20 cellular contexts compared by ENCODE assay signal in genomic region chr11:93054279-93054678, GRCh38.
DNase-seq lines count a peak whose midpoint lies in the region; ATAC-seq and TF ChIP-seq lines count a peak whose summit lies in the region.
"Had no signal": no experiment of that assay in that cellular context is flagged by ENCODE, and none has a peak within 500 bp of the region (broad histone marks: within the 10 kb centered on the region; RNA-seq: fewer than 3 reads in every experiment).

No MANE protein-coding gene starts in this region.

- H3K27ac ChIP-seq in RWPE1 = no peak overlapping the region
- H3K27ac ChIP-seq: KMS-11, prostate gland, SJCRH30, skin epidermis, tibial artery had no signal

- intact Hi-C loops in sciatic nerve (cut with DNase I) = no loop called here

- H3K4me3 Mint-ChIP-seq in HFFc6 (0 out of 2 replicates have a peak overlapping the region, but pooled peaks have one; percentile 25), chondrocyte (ENCODE audit: unreplicated experiment) (no peak overlapping the region), osteocyte (ENCODE audit: unreplicated experiment) (no peak overlapping the region)
- H3K4me3 Mint-ChIP-seq: activated naive CD8-positive, alpha-beta T cell; CD8-positive, alpha-beta T cell; H9; neural crest cell; T-helper 17 cell had no signal

- peaks cover 78% of the 10 kb centered on the region for H3K4me1 Mint-ChIP-seq in HFFc6 (ENCODE audit: low read depth)
- peaks cover 65% of the 10 kb centered on the region for H3K4me1 Mint-ChIP-seq in chondrocyte (ENCODE audit: low read depth)
- H3K4me1 Mint-ChIP-seq in osteocyte (ENCODE audit: unreplicated experiment) = peaks cover 79% of the 10 kb centered on the region
- H3K4me1 Mint-ChIP-seq: T-helper 17 cell had no signal

- ATAC-seq in sciatic nerve = no peak
- ATAC-seq: CD8-positive, alpha-beta T cell; T-helper 17 cell had no signal

- DNase-seq in HFFc6 (no peak), RWPE1 (ENCODE audit: low spot score) (peak; percentile 12), chondrocyte (ENCODE audit: low spot score) (no peak), osteocyte (ENCODE audit: extremely low spot score, unreplicated experiment) (no peak), sciatic nerve (ENCODE audit: low spot score) (no peak), NCI-H1694 treated with DMSO at 0.1 percent for 48 hours (lab: John Stamatoyannopoulos, UW) (no peak)
- DNase-seq in stimulated activated CD4-positive, alpha-beta T cell treated with anti-CD3 and anti-CD28 coated beads, Interleukin-2, amount 100 ng/mL, for 24 hours = no peak
- DNase-seq: CD8-positive, alpha-beta T cell; H9; NCI-H187; SJCRH30; stimulated activated CD4-positive, alpha-beta T cell treated with anti-CD3 and anti-CD28 coated beads, Interleukin-4, amount 100 ng/mL, for 1 hour; T-helper 17 cell; tibial artery had no signal

- H3K27me3 Mint-ChIP-seq in HFFc6 (ENCODE audit: insufficient read depth) (no peaks in the 10 kb centered on the region; the same call in 1 of the 2 replicates), chondrocyte (ENCODE audit: low read depth) (no peaks in the 10 kb centered on the region), osteocyte (ENCODE audit: unreplicated experiment) (no peaks in the 10 kb centered on the region)

- no peak for TF ChIP-seq CTCF in HFFc6 (IDR thresholded peaks at IDR 0.05)
- TF ChIP-seq CTCF in RWPE1 (conservative IDR thresholded peaks at IDR 0.05; ENCODE audit: low read depth) = no peak
- no peak for TF ChIP-seq CTCF in chondrocyte (IDR thresholded peaks at IDR 0.05)
- no peak for TF ChIP-seq CTCF in osteocyte (IDR thresholded peaks at IDR 0.05)

- H3K27ac Mint-ChIP-seq in HFFc6 (peak overlapping the region; percentile 26; the same call in 1 of the 2 replicates), chondrocyte (ENCODE audit: unreplicated experiment) (peak overlapping the region; percentile 96), osteocyte (ENCODE audit: unreplicated experiment) (peak overlapping the region; percentile 93)
- H3K27ac Mint-ChIP-seq: activated naive CD8-positive, alpha-beta T cell; CD8-positive, alpha-beta T cell; H9; T-helper 17 cell had no signal

- no peaks in the 10 kb centered on the region for H3K36me3 Mint-ChIP-seq in HFFc6 (ENCODE audit: low read depth)
- H3K36me3 Mint-ChIP-seq in chondrocyte (ENCODE audit: low read depth) = no peaks in the 10 kb centered on the region
- no peaks in the 10 kb centered on the region for H3K36me3 Mint-ChIP-seq in osteocyte (ENCODE audit: unreplicated experiment)
- H3K36me3 Mint-ChIP-seq: activated naive CD8-positive, alpha-beta T cell; CD8-positive, alpha-beta T cell had no signal

- CTCF ChIA-PET in RWPE1 (lab: Yijun Ruan, JAX) = no interaction called here

- POLR2A ChIA-PET in RWPE1 (lab: Yijun Ruan, JAX; ENCODE audit: low non-redundant PET) = no interaction called here

- H3K9me3 Mint-ChIP-seq in HFFc6 (no peaks in the 10 kb centered on the region), chondrocyte (ENCODE audit: low read depth) (peaks cover 2% of the 10 kb centered on the region), osteocyte (ENCODE audit: unreplicated experiment) (no peaks in the 10 kb centered on the region)
- H3K9me3 Mint-ChIP-seq: activated T-helper 2 cell treated with anti-CD3 and anti-CD28 coated beads, Interferon-gamma antibody, Interleukin-2, Interleukin-4, amounts not matched to agents 10 μg/mL and 5 μg/mL and 100 μg/mL, durations not matched to agents 14 hours and 24 hours and 36 hours; H9 had no signal

Comparison
In these comparisons a context has a peak if more than half of its experiments do, and no peak if none do; other contexts are left out.
1. H3K27ac Mint-ChIP-seq: peak in every context shown above with its lines; median percentile 96 in chondrocyte; 93 in osteocyte; 26 in HFFc6.